8 cellular contexts compared by ENCODE assay signal in genomic region chr7:142782922-142783900, GRCh38. TPM values are rescaled to one million over a fixed set of nuclear protein-coding genes. Genes with fewer than 3 reads are reported as not detected.
DNase-seq lines count a peak whose midpoint lies in the region; ATAC-seq and TF ChIP-seq lines count a peak whose summit lies in the region.

No MANE protein-coding gene starts in this region.

- POLR2A ChIA-PET in CD4-positive, alpha-beta T cell (lab: Charles Lee), result interaction anchor here (0.6 to 22.8 kb wide), 18 partner anchors 24 to 206 kb away, joined by 3 to 5733 read pairs (median 5); no protein-coding TSS in a partner anchor

- H3K27ac ChIP-seq in CD4-positive, alpha-beta T cell (ENCODE audit: low read depth, low read length), result no peak overlapping the region

- TF ChIP-seq CTCF in CD4-positive, alpha-beta T cell (IDR thresholded peaks at IDR 0.05), result peak; percentile 74
- peak; percentile 97 for TF ChIP-seq CTCF in choroid plexus epithelial cell (conservative IDR thresholded peaks at IDR 0.05; ENCODE audit: low read depth, low read length)

- H3K27me3 Mint-ChIP-seq in CD4-positive, alpha-beta T cell, result no peaks in the 10 kb centered on the region

- peak overlapping the region; percentile 91 for H3K4me3 Mint-ChIP-seq in CD4-positive, alpha-beta T cell

- H3K27me3 ChIP-seq in CD4-positive, alpha-beta T cell (ENCODE audit: control insufficient read depth, insufficient read depth, low read length), result no peaks in the 10 kb centered on the region

- peaks cover 23% of the 10 kb centered on the region for H3K36me3 Mint-ChIP-seq in CD4-positive, alpha-beta T cell (ENCODE audit: low read depth)

- intact Hi-C loops in CD4-positive, alpha-beta T cell (cut with DNase I, micrococcal nuclease), result loop anchor here (1.0 to 5.0 kb wide), 4 partner anchors 71 to 151 kb away; no protein-coding TSS in a partner anchor
- intact Hi-C loops in left colon (cut with DNase I, micrococcal nuclease), result loop anchor here in 1 of 2 donors (10.0 kb wide), 2 partner anchors 148 to 178 kb away; no protein-coding TSS in a partner anchor

- CTCF ChIA-PET in CD4-positive, alpha-beta T cell (lab: Charles Lee), result interaction anchor here (0.6 to 2.1 kb wide), 23 partner anchors 13 to 179 kb away, joined by 3 to 56 read pairs (median 4); no protein-coding TSS in a partner anchor

- ATAC-seq in CD4-positive, alpha-beta T cell (ENCODE audit: poor library complexity), result peak; percentile 43
- ATAC-seq in GM19395 (IDR thresholded peaks at IDR 0.05; ENCODE audit: unreplicated experiment) (peak; percentile 93), HG03457 (IDR thresholded peaks at IDR 0.05; ENCODE audit: unreplicated experiment) (peak; percentile 90), left colon (peak; percentile 97)

- H3K9me3 ChIP-seq in CD4-positive, alpha-beta T cell (ENCODE audit: control insufficient read depth, low read length), result no peaks in the 10 kb centered on the region

- H3K27ac Mint-ChIP-seq in CD4-positive, alpha-beta T cell, result peak overlapping the region; percentile 98

- H3K4me3 ChIP-seq in choroid plexus epithelial cell (ENCODE audit: low read depth, low read length), result peak overlapping the region; percentile 53

- H3K4me1 Mint-ChIP-seq in CD4-positive, alpha-beta T cell (ENCODE audit: low read depth), result peaks cover 22% of the 10 kb centered on the region

- DNase-seq in CD4-positive, alpha-beta T cell, result peak; percentile 62 to 79 (median 72)
- DNase-seq in NCI-H446 treated with DMSO at 0.1 percent for 48 hours (lab: John Stamatoyannopoulos, UW), result peak; percentile 51
- peak; percentile 71 for DNase-seq in activated CD4-positive, CD25-positive, alpha-beta regulatory T cell treated with anti-CD3 and anti-CD28 coated beads, Interleukin-2, amount 50 U/mL, for 72 hours
- peak; percentile 97 for DNase-seq in choroid plexus epithelial cell (ENCODE audit: low read depth)
- peak; percentile 76 to 94 for DNase-seq in left colon
- peak; percentile 76 for DNase-seq in stimulated activated CD4-positive, alpha-beta T cell treated with anti-CD3 and anti-CD28 coated beads, Interleukin-4, amount 100 ng/mL, for 1 hour

- no peaks in the 10 kb centered on the region for H3K9me3 Mint-ChIP-seq in CD4-positive, alpha-beta T cell

RNA-seq across cellular contexts. Expression of gene PRSS2, which starts 12.4 kb away (rescaled TPM):
- not detected for total RNA-seq in CD4-positive, alpha-beta T cell
- 1 to 10 TPM in 1 of 2 donors, not detected in 1; 4.0 TPM for total RNA-seq in left colon

RNA-seq across cellular contexts. Expression of gene PRSS1, which starts 33.9 kb away (rescaled TPM):
- total RNA-seq in CD4-positive, alpha-beta T cell, result not detected
- 1 to 10 TPM in 1 of 2 donors, not detected in 1; 4.0 TPM for total RNA-seq in left colon

Comparison
In these comparisons a context has a peak if more than half of its experiments do, and no peak if none do; other contexts are left out.
1. ATAC-seq: peak in every context shown above with its lines; median percentile 97 in left colon; 93 in GM19395; 90 in HG03457; 43 in CD4-positive, alpha-beta T cell.